23 cellular contexts compared by ENCODE assay signal in genomic region chr5:80928073-80928472, GRCh38. TPM values are rescaled to one million over a fixed set of nuclear protein-coding genes. Genes with fewer than 3 reads are reported as not detected.
DNase-seq lines count a peak whose midpoint lies in the region; ATAC-seq, FAIRE-seq and TF ChIP-seq lines count a peak whose summit lies in the region.
"Had no signal": no experiment of that assay in that cellular context is flagged by ENCODE, and none has a peak within 500 bp of the region (broad histone marks: within the 10 kb centered on the region; RNA-seq: fewer than 3 reads in every experiment).

No MANE protein-coding gene starts in this region.

- H3K9me3 ChIP-seq in esophagus muscularis mucosa, result no peaks in the 10 kb centered on the region
- H3K9me3 ChIP-seq: BE2C, SJSA1 had no signal

- H3K27me3 ChIP-seq in esophagus muscularis mucosa, result no peaks in the 10 kb centered on the region
- H3K27me3 ChIP-seq: BE2C, SJSA1 had no signal

- ATAC-seq in GM21717 (IDR thresholded peaks at IDR 0.05; ENCODE audit: unreplicated experiment) (peak; percentile 88), HG03571 (IDR thresholded peaks at IDR 0.05; ENCODE audit: unreplicated experiment) (peak; percentile 59), HG03095 (IDR thresholded peaks at IDR 0.05; ENCODE audit: unreplicated experiment) (no peak)
- ATAC-seq: T-helper 17 cell had no signal

- DNase-seq in GM12891 (ENCODE audit: insufficient read length, low spot score), result no peak
- DNase-seq in esophagus muscularis mucosa (ENCODE audit: extremely low spot score), result peak; percentile 60
- DNase-seq in NCI-H526 (lab: John Stamatoyannopoulos, UW), result no peak
- DNase-seq in NCI-H187 (lab: John Stamatoyannopoulos, UW), result no peak
- DNase-seq in NOMO-1 treated with dmso at 0.1 percent for 144 hours (lab: John Stamatoyannopoulos, UW; ENCODE audit: unreplicated experiment), result no peak
- DNase-seq: BE2C; CD4-positive, CD25-positive, alpha-beta regulatory T cell; DMS153; GF-D8; HFFc6; KBM-7; NCI-H1105 treated with DMSO at 0.1 percent for 48 hours; NCI-H1694 treated with DMSO at 0.1 percent for 48 hours; NCI-H2107; NCI-H2227 treated with DMSO at 0.1 percent for 48 hours; NCI-H524; T-helper 17 cell had no signal

- TF ChIP-seq EP300 in esophagus muscularis mucosa (IDR thresholded peaks at IDR 0.05), result no peak

- peak; percentile 59 for FAIRE-seq in GM12891 (lab: Jason Lieb, UNC)
- FAIRE-seq: A204.1, H54 had no signal

- no peak overlapping the region for H3K27ac ChIP-seq in esophagus muscularis mucosa (replicated peaks in 1 of 4)
- H3K27ac ChIP-seq: SJSA1 had no signal

- H3K36me3 ChIP-seq in esophagus muscularis mucosa, result no peaks in the 10 kb centered on the region
- H3K36me3 ChIP-seq: BE2C, SJSA1 had no signal

- no peak overlapping the region for H3K4me3 ChIP-seq in esophagus muscularis mucosa
- H3K4me3 ChIP-seq: SJSA1 had no signal

- TF ChIP-seq POLR2A in GM12891 (IDR thresholded peaks at IDR 0.05; ENCODE audit: low read depth, low read length), result no peak
- no peak for TF ChIP-seq POLR2A in esophagus muscularis mucosa (IDR thresholded peaks at IDR 0.05; ENCODE audit: low read depth)

- TF ChIP-seq CTCF in esophagus muscularis mucosa (IDR thresholded peaks at IDR 0.05), result no peak

- H3K4me1 ChIP-seq in esophagus muscularis mucosa, result no peaks in the 10 kb centered on the region
- H3K4me1 ChIP-seq: BE2C had no signal

- intact Hi-C loops in esophagus muscularis mucosa (cut with DNase I), result no loop called here

- WGBS in esophagus muscularis mucosa, result 57% methylated on average over 2 of the region's 2 CpGs

TF ChIP-seq in GM12891, 5 proteins besides CTCF, POLR2A, EP300 and RAD21:
- TF ChIP-seq SPI1 (IDR thresholded peaks at IDR 0.05; ENCODE audit: low read depth, low read length), result no peak
- TF ChIP-seq POU2F2 (IDR thresholded peaks at IDR 0.05; ENCODE audit: low read depth, low read length), result no peak
- no peak for TF ChIP-seq TAF1 (IDR thresholded peaks at IDR 0.05; ENCODE audit: low read depth, low read length)
- no peak for TF ChIP-seq POLR2AphosphoS5 (IDR thresholded peaks at IDR 0.05; ENCODE audit: low read depth, low read length)
- no peak for TF ChIP-seq PAX5 (IDR thresholded peaks at IDR 0.05; ENCODE audit: insufficient read depth, low read length, severe bottlenecking)

RNA-seq across cellular contexts. Expression of gene RASGRF2, which starts 32.1 kb away (rescaled TPM):
- 0.09 TPM for polyA plus RNA-seq in GM12891 (2012; ENCODE audit: low read depth, missing spikeins)
- 1 to 10 TPM; 4.2 to 7.6 (median 5.9) TPM for total RNA-seq in esophagus muscularis mucosa
